8 cellular contexts compared by ENCODE assay signal in the genomic region with DNA sequence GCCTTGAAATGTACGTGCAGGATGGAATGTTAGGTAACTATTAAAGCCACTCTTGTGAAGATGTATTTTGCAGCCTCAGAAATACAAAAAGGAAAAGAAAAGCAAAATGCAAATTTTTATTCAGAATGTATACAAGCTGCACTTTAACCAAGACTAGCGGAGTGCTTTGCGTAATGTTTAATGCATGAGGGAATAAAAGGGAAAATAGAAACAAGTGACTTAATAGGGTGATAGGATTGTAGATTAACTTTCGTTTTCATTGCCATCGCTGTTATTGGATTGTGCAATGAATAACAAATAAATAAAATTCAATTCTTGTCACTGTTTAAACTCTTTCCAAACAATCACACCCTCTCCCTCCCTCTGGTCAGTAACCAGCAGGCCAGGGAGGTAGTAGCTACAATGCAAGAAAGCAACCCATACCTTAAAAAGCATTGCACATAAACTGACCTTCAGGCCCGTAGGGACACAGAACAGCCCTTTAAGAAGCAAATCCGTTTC. TPM values are rescaled to one million over a fixed set of nuclear protein-coding genes. Genes with fewer than 3 reads are reported as not detected.
DNase-seq lines count a peak whose midpoint lies in the region; ATAC-seq and TF ChIP-seq lines count a peak whose summit lies in the region.

No MANE protein-coding gene starts in this region.

- H3K9ac ChIP-seq in iPS-20b (ENCODE audit: low read depth, low read length), result peak overlapping the region; percentile 93; the same call in 1 of the 2 replicates

- H3K36me3 ChIP-seq in left ventricle myocardium inferior, result no peaks in the 10 kb centered on the region
- no peaks in the 10 kb centered on the region for H3K36me3 ChIP-seq in iPS-20b (ENCODE audit: insufficient read depth, low read depth, low read length)
- H3K36me3 ChIP-seq in stomach, result no peaks in the 10 kb centered on the region

- H3K27me3 Mint-ChIP-seq in activated CD4-positive, alpha-beta memory T cell treated with anti-CD3 and anti-CD28 coated beads, Interleukin-2, amount 10 ng/mL, durations not matched to agents 7 days and 5 days, result no peaks in the 10 kb centered on the region

- no peaks in the 10 kb centered on the region for H3K9me3 Mint-ChIP-seq in activated CD4-positive, alpha-beta memory T cell treated with anti-CD3 and anti-CD28 coated beads, Interleukin-2, amount 10 ng/mL, durations not matched to agents 7 days and 5 days

- peak overlapping the region; percentile 97 for H3K4me3 Mint-ChIP-seq in activated CD4-positive, alpha-beta memory T cell treated with anti-CD3 and anti-CD28 coated beads, Interleukin-2, amount 10 ng/mL, durations not matched to agents 7 days and 5 days

- no peak for DNase-seq in left ventricle myocardium inferior
- no peak for DNase-seq in Right ventricle myocardium superior
- no peak for DNase-seq in activated CD4-positive, alpha-beta memory T cell treated with anti-CD3 and anti-CD28 coated beads, Interleukin-2, amount 10 ng/mL, durations not matched to agents 7 days and 5 days
- no peak for DNase-seq in stomach
- no peak for DNase-seq in NCI-H69 (lab: John Stamatoyannopoulos, UW)
- no peak for DNase-seq in middle frontal gyrus (ENCODE audit: extremely low spot score, low spot score)
- no peak for DNase-seq in activated gamma-delta T cell (lab: John Stamatoyannopoulos, UW)

- intact Hi-C loops in left ventricle myocardium inferior (cut with micrococcal nuclease) (no loop called here), Right ventricle myocardium superior (cut with DNase I) (no loop called here), stomach (cut with DNase I; ENCODE audit: low total_unique reads) (no loop called here)

- no peak for TF ChIP-seq CTCF in left ventricle myocardium inferior (IDR thresholded peaks at IDR 0.05; ENCODE audit: borderline replicate concordance)
- no peak for TF ChIP-seq CTCF in stomach (IDR thresholded peaks at IDR 0.05)

- H3K27me3 ChIP-seq in left ventricle myocardium inferior (ENCODE audit: low read depth) (no peaks in the 10 kb centered on the region), iPS-20b (ENCODE audit: insufficient read depth, low read length) (no peaks in the 10 kb centered on the region; the same call in 1 of the 2 replicates), stomach (no peaks in the 10 kb centered on the region)

- H3K4me1 ChIP-seq in left ventricle myocardium inferior (peaks cover 44% of the 10 kb centered on the region), iPS-20b (ENCODE audit: insufficient read depth, low read length) (peaks cover 3% of the 10 kb centered on the region; the same call in 1 of the 2 replicates), stomach (peaks cover 16 to 42% (median 35%) of the 10 kb centered on the region in 4 donors)

- no peak for ATAC-seq in Right ventricle myocardium superior (ENCODE audit: poor library complexity)

- H3K36me3 Mint-ChIP-seq in activated CD4-positive, alpha-beta memory T cell treated with anti-CD3 and anti-CD28 coated beads, Interleukin-2, amount 10 ng/mL, durations not matched to agents 7 days and 5 days (ENCODE audit: low read depth), result peaks cover 27% of the 10 kb centered on the region

- H3K9me3 ChIP-seq in left ventricle myocardium inferior (replicated peaks) (no peaks in the 10 kb centered on the region), iPS-20b (ENCODE audit: insufficient read depth, low read depth, low read length) (no peaks in the 10 kb centered on the region), stomach (no peaks in the 10 kb centered on the region)

- peak overlapping the region; percentile 90 for H3K27ac Mint-ChIP-seq in activated CD4-positive, alpha-beta memory T cell treated with anti-CD3 and anti-CD28 coated beads, Interleukin-2, amount 10 ng/mL, durations not matched to agents 7 days and 5 days

- 28 to 35% (median 31%) methylated on average over 7 of the region's 7 CpGs for WGBS in stomach, 5 donors

- POLR2A ChIA-PET in activated CD4-positive, alpha-beta memory T cell treated with anti-CD3 and anti-CD28 coated beads, Interleukin-2, amount 10 ng/mL, durations not matched to agents 7 days and 5 days (lab: Charles Lee), result interaction anchor here (0.6 to 15.3 kb wide), 6 partner anchors 9 to 113 kb away, joined by 3 to 158 read pairs (median 6); no protein-coding TSS in a partner anchor

- no peak for TF ChIP-seq EP300 in stomach (IDR thresholded peaks at IDR 0.05)

- CTCF ChIA-PET in activated CD4-positive, alpha-beta memory T cell treated with anti-CD3 and anti-CD28 coated beads, Interleukin-2, amount 10 ng/mL, durations not matched to agents 7 days and 5 days (lab: Charles Lee), result no interaction called here

- H3K27ac ChIP-seq in left ventricle myocardium inferior (replicated peaks), result peak overlapping the region; percentile 98
- no peak overlapping the region for H3K27ac ChIP-seq in iPS-20b (ENCODE audit: low read length)
- peak overlapping the region; percentile 93 to 100 (median 98) for H3K27ac ChIP-seq in stomach

- peaks cover 40% of the 10 kb centered on the region for H3K4me1 Mint-ChIP-seq in activated CD4-positive, alpha-beta memory T cell treated with anti-CD3 and anti-CD28 coated beads, Interleukin-2, amount 10 ng/mL, durations not matched to agents 7 days and 5 days

- TF ChIP-seq POLR2A in stomach (IDR thresholded peaks at IDR 0.05), result no peak

- H3K4me3 ChIP-seq in left ventricle myocardium inferior, result peak overlapping the region; percentile 97
- H3K4me3 ChIP-seq in iPS-20b (ENCODE audit: low read length), result peak overlapping the region; percentile 98
- peak overlapping the region; percentile 85 to 99 (median 92) for H3K4me3 ChIP-seq in stomach

RNA-seq across cellular contexts. Expression of gene TFRC, which starts 0.6 kb away (rescaled TPM):
- total RNA-seq in left ventricle myocardium inferior (76.4 TPM), Right ventricle myocardium superior (56.4 TPM), stomach (100 to 1,000 TPM in 3 of 5 donors, 10 to 100 TPM in 2; 27.2 to 289 (median 178) TPM)
- total RNA-seq in activated CD4-positive, alpha-beta memory T cell treated with anti-CD3 and anti-CD28 coated beads, Interleukin-2, amount 10 ng/mL, durations not matched to agents 7 days and 5 days, result 100 to 1,000 TPM; 326 to 330 TPM
- 10 to 100 TPM in 2 of 3 donors, 1 to 10 TPM in 1; 5.5 to 16.2 (median 11.2) TPM for polyA plus RNA-seq in stomach
